In the genomic region with DNA sequence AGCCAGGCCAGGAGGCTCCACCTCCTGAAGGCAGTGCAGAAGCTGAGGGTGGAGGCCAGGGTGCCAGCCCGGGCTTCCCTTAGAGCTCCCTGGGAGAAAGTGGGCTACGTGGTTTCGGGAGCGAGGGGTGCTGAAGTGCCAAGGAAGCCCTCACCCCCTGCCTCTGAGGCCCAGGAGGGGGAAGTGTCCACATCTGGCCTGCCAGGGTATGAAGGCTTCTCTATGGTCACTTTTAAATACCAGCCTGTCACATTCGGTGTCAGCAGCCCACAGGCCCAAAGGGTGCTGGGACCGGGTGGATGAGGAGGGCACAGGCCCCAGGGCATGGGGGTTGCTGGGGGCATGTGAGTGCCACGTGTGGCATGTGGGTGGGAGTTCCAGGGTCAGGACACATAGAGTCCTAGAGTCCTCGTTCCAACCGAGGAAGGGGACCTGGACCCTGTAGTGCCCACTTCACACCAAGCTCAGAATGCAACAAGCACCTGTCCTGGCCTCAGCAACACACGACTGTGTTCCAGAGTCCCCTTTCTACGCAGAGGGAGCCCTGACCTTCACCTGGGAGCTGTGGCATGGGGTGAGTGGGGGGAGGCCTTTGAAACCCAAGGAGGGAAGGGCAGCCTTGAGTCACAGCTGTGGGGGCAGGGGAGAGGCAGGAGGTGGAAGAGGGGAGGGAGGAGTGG, we compare ENCODE assay signal across 1 cellular context.
TF ChIP-seq lines count a peak whose summit lies in the region.

No MANE protein-coding gene starts in this region.

TF ChIP-seq in WTC11, 78 proteins besides CTCF, POLR2A, EP300 and RAD21 (continued from another document):
- TF ChIP-seq, protein P1, sequence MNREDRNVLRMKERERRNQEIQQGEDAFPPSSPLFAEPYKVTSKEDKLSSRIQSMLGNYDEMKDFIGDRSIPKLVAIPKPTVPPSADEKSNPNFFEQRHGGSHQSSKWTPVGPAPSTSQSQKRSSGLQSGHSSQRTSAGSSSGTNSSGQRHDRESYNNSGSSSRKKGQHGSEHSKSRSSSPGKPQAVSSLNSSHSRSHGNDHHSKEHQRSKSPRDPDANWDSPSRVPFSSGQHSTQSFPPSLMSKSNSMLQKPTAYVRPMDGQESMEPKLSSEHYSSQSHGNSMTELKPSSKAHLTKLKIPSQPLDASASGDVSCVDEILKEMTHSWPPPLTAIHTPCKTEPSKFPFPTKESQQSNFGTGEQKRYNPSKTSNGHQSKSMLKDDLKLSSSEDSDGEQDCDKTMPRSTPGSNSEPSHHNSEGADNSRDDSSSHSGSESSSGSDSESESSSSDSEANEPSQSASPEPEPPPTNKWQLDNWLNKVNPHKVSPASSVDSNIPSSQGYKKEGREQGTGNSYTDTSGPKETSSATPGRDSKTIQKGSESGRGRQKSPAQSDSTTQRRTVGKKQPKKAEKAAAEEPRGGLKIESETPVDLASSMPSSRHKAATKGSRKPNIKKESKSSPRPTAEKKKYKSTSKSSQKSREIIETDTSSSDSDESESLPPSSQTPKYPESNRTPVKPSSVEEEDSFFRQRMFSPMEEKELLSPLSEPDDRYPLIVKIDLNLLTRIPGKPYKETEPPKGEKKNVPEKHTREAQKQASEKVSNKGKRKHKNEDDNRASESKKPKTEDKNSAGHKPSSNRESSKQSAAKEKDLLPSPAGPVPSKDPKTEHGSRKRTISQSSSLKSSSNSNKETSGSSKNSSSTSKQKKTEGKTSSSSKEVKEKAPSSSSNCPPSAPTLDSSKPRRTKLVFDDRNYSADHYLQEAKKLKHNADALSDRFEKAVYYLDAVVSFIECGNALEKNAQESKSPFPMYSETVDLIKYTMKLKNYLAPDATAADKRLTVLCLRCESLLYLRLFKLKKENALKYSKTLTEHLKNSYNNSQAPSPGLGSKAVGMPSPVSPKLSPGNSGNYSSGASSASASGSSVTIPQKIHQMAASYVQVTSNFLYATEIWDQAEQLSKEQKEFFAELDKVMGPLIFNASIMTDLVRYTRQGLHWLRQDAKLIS (CRISPR knock-in tag; IDR thresholded peaks at IDR 0.05; ENCODE audit: borderline replicate concordance), result no peak
- TF ChIP-seq CREB1 (CRISPR knock-in tag; IDR thresholded peaks at IDR 0.05), result no peak
- no peak for TF ChIP-seq RORB (CRISPR knock-in tag; IDR thresholded peaks at IDR 0.05)
- TF ChIP-seq PRRX2 (CRISPR knock-in tag; IDR thresholded peaks at IDR 0.05), result no peak
- no peak for TF ChIP-seq ZNF317 (CRISPR knock-in tag; IDR thresholded peaks at IDR 0.05; ENCODE audit: borderline replicate concordance, low read depth)
- TF ChIP-seq, protein P2, sequence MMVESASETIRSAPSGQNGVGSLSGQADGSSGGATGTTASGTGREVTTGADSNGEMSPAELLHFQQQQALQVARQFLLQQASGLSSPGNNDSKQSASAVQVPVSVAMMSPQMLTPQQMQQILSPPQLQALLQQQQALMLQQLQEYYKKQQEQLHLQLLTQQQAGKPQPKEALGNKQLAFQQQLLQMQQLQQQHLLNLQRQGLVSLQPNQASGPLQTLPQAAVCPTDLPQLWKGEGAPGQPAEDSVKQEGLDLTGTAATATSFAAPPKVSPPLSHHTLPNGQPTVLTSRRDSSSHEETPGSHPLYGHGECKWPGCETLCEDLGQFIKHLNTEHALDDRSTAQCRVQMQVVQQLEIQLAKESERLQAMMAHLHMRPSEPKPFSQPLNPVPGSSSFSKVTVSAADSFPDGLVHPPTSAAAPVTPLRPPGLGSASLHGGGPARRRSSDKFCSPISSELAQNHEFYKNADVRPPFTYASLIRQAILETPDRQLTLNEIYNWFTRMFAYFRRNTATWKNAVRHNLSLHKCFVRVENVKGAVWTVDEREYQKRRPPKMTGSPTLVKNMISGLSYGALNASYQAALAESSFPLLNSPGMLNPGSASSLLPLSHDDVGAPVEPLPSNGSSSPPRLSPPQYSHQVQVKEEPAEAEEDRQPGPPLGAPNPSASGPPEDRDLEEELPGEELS (CRISPR knock-in tag; IDR thresholded peaks at IDR 0.05), result no peak
- TF ChIP-seq, protein P3, sequence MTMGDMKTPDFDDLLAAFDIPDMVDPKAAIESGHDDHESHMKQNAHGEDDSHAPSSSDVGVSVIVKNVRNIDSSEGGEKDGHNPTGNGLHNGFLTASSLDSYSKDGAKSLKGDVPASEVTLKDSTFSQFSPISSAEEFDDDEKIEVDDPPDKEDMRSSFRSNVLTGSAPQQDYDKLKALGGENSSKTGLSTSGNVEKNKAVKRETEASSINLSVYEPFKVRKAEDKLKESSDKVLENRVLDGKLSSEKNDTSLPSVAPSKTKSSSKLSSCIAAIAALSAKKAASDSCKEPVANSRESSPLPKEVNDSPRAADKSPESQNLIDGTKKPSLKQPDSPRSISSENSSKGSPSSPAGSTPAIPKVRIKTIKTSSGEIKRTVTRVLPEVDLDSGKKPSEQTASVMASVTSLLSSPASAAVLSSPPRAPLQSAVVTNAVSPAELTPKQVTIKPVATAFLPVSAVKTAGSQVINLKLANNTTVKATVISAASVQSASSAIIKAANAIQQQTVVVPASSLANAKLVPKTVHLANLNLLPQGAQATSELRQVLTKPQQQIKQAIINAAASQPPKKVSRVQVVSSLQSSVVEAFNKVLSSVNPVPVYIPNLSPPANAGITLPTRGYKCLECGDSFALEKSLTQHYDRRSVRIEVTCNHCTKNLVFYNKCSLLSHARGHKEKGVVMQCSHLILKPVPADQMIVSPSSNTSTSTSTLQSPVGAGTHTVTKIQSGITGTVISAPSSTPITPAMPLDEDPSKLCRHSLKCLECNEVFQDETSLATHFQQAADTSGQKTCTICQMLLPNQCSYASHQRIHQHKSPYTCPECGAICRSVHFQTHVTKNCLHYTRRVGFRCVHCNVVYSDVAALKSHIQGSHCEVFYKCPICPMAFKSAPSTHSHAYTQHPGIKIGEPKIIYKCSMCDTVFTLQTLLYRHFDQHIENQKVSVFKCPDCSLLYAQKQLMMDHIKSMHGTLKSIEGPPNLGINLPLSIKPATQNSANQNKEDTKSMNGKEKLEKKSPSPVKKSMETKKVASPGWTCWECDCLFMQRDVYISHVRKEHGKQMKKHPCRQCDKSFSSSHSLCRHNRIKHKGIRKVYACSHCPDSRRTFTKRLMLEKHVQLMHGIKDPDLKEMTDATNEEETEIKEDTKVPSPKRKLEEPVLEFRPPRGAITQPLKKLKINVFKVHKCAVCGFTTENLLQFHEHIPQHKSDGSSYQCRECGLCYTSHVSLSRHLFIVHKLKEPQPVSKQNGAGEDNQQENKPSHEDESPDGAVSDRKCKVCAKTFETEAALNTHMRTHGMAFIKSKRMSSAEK (CRISPR knock-in tag; IDR thresholded peaks at IDR 0.05; ENCODE audit: borderline replicate concordance), result no peak
- TF ChIP-seq, protein P4, sequence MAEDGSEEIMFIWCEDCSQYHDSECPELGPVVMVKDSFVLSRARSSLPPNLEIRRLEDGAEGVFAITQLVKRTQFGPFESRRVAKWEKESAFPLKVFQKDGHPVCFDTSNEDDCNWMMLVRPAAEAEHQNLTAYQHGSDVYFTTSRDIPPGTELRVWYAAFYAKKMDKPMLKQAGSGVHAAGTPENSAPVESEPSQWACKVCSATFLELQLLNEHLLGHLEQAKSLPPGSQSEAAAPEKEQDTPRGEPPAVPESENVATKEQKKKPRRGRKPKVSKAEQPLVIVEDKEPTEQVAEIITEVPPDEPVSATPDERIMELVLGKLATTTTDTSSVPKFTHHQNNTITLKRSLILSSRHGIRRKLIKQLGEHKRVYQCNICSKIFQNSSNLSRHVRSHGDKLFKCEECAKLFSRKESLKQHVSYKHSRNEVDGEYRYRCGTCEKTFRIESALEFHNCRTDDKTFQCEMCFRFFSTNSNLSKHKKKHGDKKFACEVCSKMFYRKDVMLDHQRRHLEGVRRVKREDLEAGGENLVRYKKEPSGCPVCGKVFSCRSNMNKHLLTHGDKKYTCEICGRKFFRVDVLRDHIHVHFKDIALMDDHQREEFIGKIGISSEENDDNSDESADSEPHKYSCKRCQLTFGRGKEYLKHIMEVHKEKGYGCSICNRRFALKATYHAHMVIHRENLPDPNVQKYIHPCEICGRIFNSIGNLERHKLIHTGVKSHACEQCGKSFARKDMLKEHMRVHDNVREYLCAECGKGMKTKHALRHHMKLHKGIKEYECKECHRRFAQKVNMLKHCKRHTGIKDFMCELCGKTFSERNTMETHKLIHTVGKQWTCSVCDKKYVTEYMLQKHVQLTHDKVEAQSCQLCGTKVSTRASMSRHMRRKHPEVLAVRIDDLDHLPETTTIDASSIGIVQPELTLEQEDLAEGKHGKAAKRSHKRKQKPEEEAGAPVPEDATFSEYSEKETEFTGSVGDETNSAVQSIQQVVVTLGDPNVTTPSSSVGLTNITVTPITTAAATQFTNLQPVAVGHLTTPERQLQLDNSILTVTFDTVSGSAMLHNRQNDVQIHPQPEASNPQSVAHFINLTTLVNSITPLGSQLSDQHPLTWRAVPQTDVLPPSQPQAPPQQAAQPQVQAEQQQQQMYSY (CRISPR knock-in tag; IDR thresholded peaks at IDR 0.05), result no peak
- TF ChIP-seq ZNF121 (CRISPR knock-in tag; IDR thresholded peaks at IDR 0.05), result no peak
- no peak for TF ChIP-seq GABPB1 (CRISPR knock-in tag; IDR thresholded peaks at IDR 0.05)
- no peak for TF ChIP-seq FOXJ3 (CRISPR knock-in tag; IDR thresholded peaks at IDR 0.05; ENCODE audit: borderline replicate concordance)
- TF ChIP-seq, protein P5, sequence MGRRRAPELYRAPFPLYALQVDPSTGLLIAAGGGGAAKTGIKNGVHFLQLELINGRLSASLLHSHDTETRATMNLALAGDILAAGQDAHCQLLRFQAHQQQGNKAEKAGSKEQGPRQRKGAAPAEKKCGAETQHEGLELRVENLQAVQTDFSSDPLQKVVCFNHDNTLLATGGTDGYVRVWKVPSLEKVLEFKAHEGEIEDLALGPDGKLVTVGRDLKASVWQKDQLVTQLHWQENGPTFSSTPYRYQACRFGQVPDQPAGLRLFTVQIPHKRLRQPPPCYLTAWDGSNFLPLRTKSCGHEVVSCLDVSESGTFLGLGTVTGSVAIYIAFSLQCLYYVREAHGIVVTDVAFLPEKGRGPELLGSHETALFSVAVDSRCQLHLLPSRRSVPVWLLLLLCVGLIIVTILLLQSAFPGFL (CRISPR knock-in tag; IDR thresholded peaks at IDR 0.05; ENCODE audit: borderline replicate concordance), result no peak
- TF ChIP-seq GTF2I (CRISPR knock-in tag; conservative IDR thresholded peaks at IDR 0.05), result no peak
